ENCODE assay signal across 1 cellular context in the genomic region with DNA sequence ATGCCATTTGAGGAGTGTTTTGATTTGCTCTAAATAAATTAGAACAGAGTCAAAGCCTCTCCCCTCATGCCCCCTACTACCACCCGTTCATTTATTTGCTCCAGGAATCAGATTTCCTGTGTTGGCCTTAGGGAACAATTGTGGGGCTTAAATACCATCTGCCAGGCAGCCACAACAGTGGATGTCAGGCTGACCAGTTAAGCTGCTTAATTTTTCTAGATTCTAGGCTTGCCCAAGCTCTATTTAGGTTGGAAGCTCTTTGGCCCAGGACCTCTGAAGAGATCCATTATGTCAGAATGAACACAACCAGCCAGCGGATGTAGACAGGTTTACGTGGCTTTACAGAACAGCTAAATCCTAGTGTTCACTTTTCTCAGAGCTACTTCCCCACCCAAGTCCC.
TF ChIP-seq lines count a peak whose summit lies in the region.

No MANE protein-coding gene starts in this region.

TF ChIP-seq in HCT116, 20 proteins besides CTCF, POLR2A, EP300 and RAD21 (continued from another document):
- TF ChIP-seq YY1 (IDR thresholded peaks at IDR 0.05; ENCODE audit: extremely low read depth, insufficient replicate concordance, low read depth, low read length) (no peak), JUND (IDR thresholded peaks at IDR 0.05) (no peak), SRF (IDR thresholded peaks at IDR 0.05; ENCODE audit: low read depth) (no peak), SP1 (IDR thresholded peaks at IDR 0.05; ENCODE audit: low read depth) (no peak), POLR2AphosphoS5 (IDR thresholded peaks at IDR 0.05; ENCODE audit: low read depth, low read length) (no peak), EGR1 (IDR thresholded peaks at IDR 0.05; ENCODE audit: low read depth) (no peak), CEBPB (IDR thresholded peaks at IDR 0.05; ENCODE audit: low read depth) (no peak), ZFX (IDR thresholded peaks at IDR 0.05) (no peak)
- TF ChIP-seq, protein P1, sequence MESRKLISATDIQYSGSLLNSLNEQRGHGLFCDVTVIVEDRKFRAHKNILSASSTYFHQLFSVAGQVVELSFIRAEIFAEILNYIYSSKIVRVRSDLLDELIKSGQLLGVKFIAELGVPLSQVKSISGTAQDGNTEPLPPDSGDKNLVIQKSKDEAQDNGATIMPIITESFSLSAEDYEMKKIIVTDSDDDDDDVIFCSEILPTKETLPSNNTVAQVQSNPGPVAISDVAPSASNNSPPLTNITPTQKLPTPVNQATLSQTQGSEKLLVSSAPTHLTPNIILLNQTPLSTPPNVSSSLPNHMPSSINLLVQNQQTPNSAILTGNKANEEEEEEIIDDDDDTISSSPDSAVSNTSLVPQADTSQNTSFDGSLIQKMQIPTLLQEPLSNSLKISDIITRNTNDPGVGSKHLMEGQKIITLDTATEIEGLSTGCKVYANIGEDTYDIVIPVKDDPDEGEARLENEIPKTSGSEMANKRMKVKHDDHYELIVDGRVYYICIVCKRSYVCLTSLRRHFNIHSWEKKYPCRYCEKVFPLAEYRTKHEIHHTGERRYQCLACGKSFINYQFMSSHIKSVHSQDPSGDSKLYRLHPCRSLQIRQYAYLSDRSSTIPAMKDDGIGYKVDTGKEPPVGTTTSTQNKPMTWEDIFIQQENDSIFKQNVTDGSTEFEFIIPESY (IDR thresholded peaks at IDR 0.05; ENCODE audit: extremely low read depth, insufficient replicate concordance, low read length): no peak
- TF ChIP-seq, protein P2, sequence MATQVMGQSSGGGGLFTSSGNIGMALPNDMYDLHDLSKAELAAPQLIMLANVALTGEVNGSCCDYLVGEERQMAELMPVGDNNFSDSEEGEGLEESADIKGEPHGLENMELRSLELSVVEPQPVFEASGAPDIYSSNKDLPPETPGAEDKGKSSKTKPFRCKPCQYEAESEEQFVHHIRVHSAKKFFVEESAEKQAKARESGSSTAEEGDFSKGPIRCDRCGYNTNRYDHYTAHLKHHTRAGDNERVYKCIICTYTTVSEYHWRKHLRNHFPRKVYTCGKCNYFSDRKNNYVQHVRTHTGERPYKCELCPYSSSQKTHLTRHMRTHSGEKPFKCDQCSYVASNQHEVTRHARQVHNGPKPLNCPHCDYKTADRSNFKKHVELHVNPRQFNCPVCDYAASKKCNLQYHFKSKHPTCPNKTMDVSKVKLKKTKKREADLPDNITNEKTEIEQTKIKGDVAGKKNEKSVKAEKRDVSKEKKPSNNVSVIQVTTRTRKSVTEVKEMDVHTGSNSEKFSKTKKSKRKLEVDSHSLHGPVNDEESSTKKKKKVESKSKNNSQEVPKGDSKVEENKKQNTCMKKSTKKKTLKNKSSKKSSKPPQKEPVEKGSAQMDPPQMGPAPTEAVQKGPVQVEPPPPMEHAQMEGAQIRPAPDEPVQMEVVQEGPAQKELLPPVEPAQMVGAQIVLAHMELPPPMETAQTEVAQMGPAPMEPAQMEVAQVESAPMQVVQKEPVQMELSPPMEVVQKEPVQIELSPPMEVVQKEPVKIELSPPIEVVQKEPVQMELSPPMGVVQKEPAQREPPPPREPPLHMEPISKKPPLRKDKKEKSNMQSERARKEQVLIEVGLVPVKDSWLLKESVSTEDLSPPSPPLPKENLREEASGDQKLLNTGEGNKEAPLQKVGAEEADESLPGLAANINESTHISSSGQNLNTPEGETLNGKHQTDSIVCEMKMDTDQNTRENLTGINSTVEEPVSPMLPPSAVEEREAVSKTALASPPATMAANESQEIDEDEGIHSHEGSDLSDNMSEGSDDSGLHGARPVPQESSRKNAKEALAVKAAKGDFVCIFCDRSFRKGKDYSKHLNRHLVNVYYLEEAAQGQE (IDR thresholded peaks at IDR 0.05; ENCODE audit: low read depth): no peak
- TF ChIP-seq, protein P3, sequence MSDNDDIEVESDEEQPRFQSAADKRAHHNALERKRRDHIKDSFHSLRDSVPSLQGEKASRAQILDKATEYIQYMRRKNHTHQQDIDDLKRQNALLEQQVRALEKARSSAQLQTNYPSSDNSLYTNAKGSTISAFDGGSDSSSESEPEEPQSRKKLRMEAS (IDR thresholded peaks at IDR 0.05): no peak
